In genomic region chr7:86918245-86918644, GRCh38 we compare ENCODE assay signal across 34 cellular contexts.
"Had no signal": no experiment of that assay in that cellular context is flagged by ENCODE, and none has a peak within 500 bp of the region (broad histone marks: within the 10 kb centered on the region; RNA-seq: fewer than 3 reads in every experiment).

No MANE protein-coding gene starts in this region.

- H3K27ac Mint-ChIP-seq: activated CD4-positive, alpha-beta memory T cell treated with anti-CD3 and anti-CD28 coated beads, Interleukin-2, amount 10 ng/mL, durations not matched to agents 7 days and 5 days; activated CD4-positive, alpha-beta T cell treated with anti-CD3 and anti-CD28 coated beads for 36 hours; activated CD4-positive, alpha-beta T cell treated with anti-CD3 and anti-CD28 coated beads, Interleukin-2, amount 10 ng/mL, durations not matched to agents 7 days and 5 days; activated CD8-positive, alpha-beta memory T cell treated with anti-CD3 and anti-CD28 coated beads, Interleukin-2, amount 10 ng/mL, durations not matched to agents 7 days and 5 days; activated CD8-positive, alpha-beta T cell treated with anti-CD3 and anti-CD28 coated beads, Interleukin-2, amount 10 ng/mL, durations not matched to agents 7 days and 5 days; activated naive CD4-positive, alpha-beta T cell treated with anti-CD3 and anti-CD28 coated beads for 36 hours; activated naive CD8-positive, alpha-beta T cell treated with anti-CD3 and anti-CD28 coated beads for 36 hours; activated T-cell treated with anti-CD3 and anti-CD28 coated beads, Interleukin-2, amount 50 U/mL, for 24 hours; activated T-helper 2 cell treated with anti-CD3 and anti-CD28 coated beads, Interferon-gamma antibody, Interleukin-2, Interleukin-4, amounts not matched to agents 10 μg/mL and 5 μg/mL and 100 μg/mL, durations not matched to agents 14 hours and 24 hours and 36 hours; T-helper 1 cell treated with Interleukin-12 subunit alpha and Interleukin-12 subunit beta and Interleukin-4 antibody, amounts not matched to agents 30 μg/mL and 1 μg/mL, for 36 hours; T-helper 2 cell treated with Interferon-gamma antibody and Interleukin-4, amounts not matched to agents 5 μg/mL and 100 μg/mL, for 36 hours had no signal

- H3K4me1 ChIP-seq: adrenal gland, body of pancreas, breast epithelium had no signal

- H3K9me3 Mint-ChIP-seq: activated CD4-positive, alpha-beta memory T cell treated with anti-CD3 and anti-CD28 coated beads, Interleukin-2, amount 10 ng/mL, durations not matched to agents 7 days and 5 days; activated CD4-positive, alpha-beta T cell treated with anti-CD3 and anti-CD28 coated beads, Interleukin-2, amount 10 ng/mL, durations not matched to agents 7 days and 5 days; activated naive CD4-positive, alpha-beta T cell treated with anti-CD3 and anti-CD28 coated beads for 36 hours; activated naive CD4-positive, alpha-beta T cell treated with anti-CD3 and anti-CD28 coated beads, Interleukin-2, amount 50 U/mL, for 72 hours; activated naive CD8-positive, alpha-beta T cell treated with anti-CD3 and anti-CD28 coated beads for 36 hours; activated T-cell treated with anti-CD3 and anti-CD28 coated beads, Interleukin-2, amount 50 U/mL, for 24 hours; activated T-helper 2 cell treated with anti-CD3 and anti-CD28 coated beads, Interferon-gamma antibody, Interleukin-2, Interleukin-4, amounts not matched to agents 10 μg/mL and 5 μg/mL and 100 μg/mL, durations not matched to agents 14 hours and 24 hours and 36 hours; T-helper 1 cell treated with Interleukin-12 subunit alpha and Interleukin-12 subunit beta and Interleukin-4 antibody, amounts not matched to agents 30 μg/mL and 1 μg/mL, for 36 hours; T-helper 2 cell treated with Interferon-gamma antibody and Interleukin-4, amounts not matched to agents 5 μg/mL and 100 μg/mL, for 36 hours had no signal

- H3K9me3 ChIP-seq: adrenal gland, body of pancreas, breast epithelium had no signal

- H3K36me3 Mint-ChIP-seq: activated CD8-positive, alpha-beta memory T cell treated with anti-CD3 and anti-CD28 coated beads, Interleukin-2, amount 10 ng/mL, durations not matched to agents 7 days and 5 days; activated naive CD4-positive, alpha-beta T cell treated with anti-CD3 and anti-CD28 coated beads, Interleukin-2, amount 50 U/mL, for 72 hours; activated naive CD8-positive, alpha-beta T cell treated with anti-CD3 and anti-CD28 coated beads for 36 hours had no signal

- DNase-seq: activated CD4-positive, alpha-beta memory T cell treated with anti-CD3 and anti-CD28 coated beads, Interleukin-2, amount 10 ng/mL, durations not matched to agents 7 days and 5 days; activated CD4-positive, alpha-beta T cell treated with anti-CD3 and anti-CD28 coated beads for 1 hour; activated CD4-positive, alpha-beta T cell treated with anti-CD3 and anti-CD28 coated beads for 36 hours; activated CD4-positive, alpha-beta T cell treated with anti-CD3 and anti-CD28 coated beads for 48 hours; activated CD4-positive, alpha-beta T cell treated with anti-CD3 and anti-CD28 coated beads, Interleukin-2, amount 10 ng/mL, durations not matched to agents 7 days and 5 days; activated CD4-positive, alpha-beta T cell treated with anti-CD3 and anti-CD28 coated beads, Interleukin-2, amount 50 U/mL, for 48 hours; activated CD4-positive, CD25-positive, alpha-beta regulatory T cell; activated CD8-positive, alpha-beta memory T cell treated with anti-CD3 and anti-CD28 coated beads for 24 hours; activated CD8-positive, alpha-beta memory T cell treated with anti-CD3 and anti-CD28 coated beads, Interleukin-2, amount 10 ng/mL, durations not matched to agents 7 days and 5 days; activated CD8-positive, alpha-beta memory T cell treated with anti-CD3 and anti-CD28 coated beads, Interleukin-2, amount 50 U/mL, for 48 hours; activated CD8-positive, alpha-beta T cell treated with anti-CD3 and anti-CD28 coated beads, Interleukin-2, amount 10 ng/mL, durations not matched to agents 7 days and 5 days; activated effector memory CD4-positive, alpha-beta T cell treated with Interleukin-2 at 50 U/mL for 16 hours; activated gamma-delta T cell; activated naive CD4-positive, alpha-beta T cell treated with anti-CD3 and anti-CD28 coated beads for 36 hours; activated naive CD4-positive, alpha-beta T cell treated with anti-CD3 and anti-CD28 coated beads, Interleukin-2, amount 50 U/mL, for 16 hours; activated naive CD8-positive, alpha-beta T cell treated with anti-CD3 and anti-CD28 coated beads for 36 hours; activated T-cell treated with anti-CD3 and anti-CD28 coated beads, Interleukin-2, amount 50 U/mL, for 24 hours; activated T-cell treated with anti-CD3 and anti-CD28 coated beads, Interleukin-2, amount 50 U/mL, for 48 hours; adrenal gland; amniotic stem cell; aorta; body of pancreas; brain microvascular endothelial cell; central memory CD4-positive, alpha-beta T cell; T-helper 1 cell; T-helper 2 cell; T-helper 9 cell had no signal

- H3K27me3 Mint-ChIP-seq: activated CD4-positive, alpha-beta memory T cell treated with anti-CD3 and anti-CD28 coated beads, Interleukin-2, amount 10 ng/mL, durations not matched to agents 7 days and 5 days; activated CD8-positive, alpha-beta memory T cell treated with anti-CD3 and anti-CD28 coated beads, Interleukin-2, amount 10 ng/mL, durations not matched to agents 7 days and 5 days; activated T-cell treated with anti-CD3 and anti-CD28 coated beads, Interleukin-2, amount 50 U/mL, for 24 hours had no signal

- H3K27ac ChIP-seq: adrenal gland, body of pancreas, brain microvascular endothelial cell, breast epithelium, VCaP had no signal

- ATAC-seq: activated CD4-positive, alpha-beta T cell treated with anti-CD3 and anti-CD28 coated beads for 36 hours; activated CD4-positive, CD25-positive, alpha-beta regulatory T cell treated with anti-CD3 and anti-CD28 coated beads, Interleukin-2, amount 50 U/mL, for 24 hours; activated CD8-positive, alpha-beta memory T cell treated with anti-CD3 and anti-CD28 coated beads, Interleukin-2, amount 10 ng/mL, durations not matched to agents 7 days and 5 days; activated CD8-positive, alpha-beta T cell treated with anti-CD3 and anti-CD28 coated beads, Interleukin-2, amount 10 ng/mL, durations not matched to agents 7 days and 5 days; activated naive CD4-positive, alpha-beta T cell treated with anti-CD3 and anti-CD28 coated beads, Interleukin-2, amount 50 U/mL, for 72 hours; body of pancreas had no signal

- H3K27me3 ChIP-seq: adrenal gland, body of pancreas, brain microvascular endothelial cell, breast epithelium had no signal

- H3K36me3 ChIP-seq: adrenal gland, brain microvascular endothelial cell, breast epithelium had no signal

- H3K4me1 Mint-ChIP-seq: activated CD4-positive, alpha-beta memory T cell treated with anti-CD3 and anti-CD28 coated beads, Interleukin-2, amount 10 ng/mL, durations not matched to agents 7 days and 5 days; activated CD4-positive, alpha-beta T cell treated with anti-CD3 and anti-CD28 coated beads, Interleukin-2, amount 10 ng/mL, durations not matched to agents 7 days and 5 days had no signal

- H3K4me3 Mint-ChIP-seq: activated CD4-positive, alpha-beta memory T cell treated with anti-CD3 and anti-CD28 coated beads, Interleukin-2, amount 10 ng/mL, durations not matched to agents 7 days and 5 days; activated CD4-positive, alpha-beta T cell treated with anti-CD3 and anti-CD28 coated beads for 36 hours; activated CD4-positive, alpha-beta T cell treated with anti-CD3 and anti-CD28 coated beads, Interleukin-2, amount 10 ng/mL, durations not matched to agents 7 days and 5 days; activated CD8-positive, alpha-beta memory T cell treated with anti-CD3 and anti-CD28 coated beads, Interleukin-2, amount 10 ng/mL, durations not matched to agents 7 days and 5 days; activated CD8-positive, alpha-beta T cell treated with anti-CD3 and anti-CD28 coated beads, Interleukin-2, amount 10 ng/mL, durations not matched to agents 7 days and 5 days; activated naive CD4-positive, alpha-beta T cell treated with anti-CD3 and anti-CD28 coated beads for 36 hours; activated naive CD8-positive, alpha-beta T cell treated with anti-CD3 and anti-CD28 coated beads for 36 hours; activated T-cell treated with anti-CD3 and anti-CD28 coated beads, Interleukin-2, amount 50 U/mL, for 24 hours; T-helper 1 cell treated with Interleukin-12 subunit alpha and Interleukin-12 subunit beta and Interleukin-4 antibody, amounts not matched to agents 30 μg/mL and 1 μg/mL, for 36 hours; T-helper 2 cell treated with Interferon-gamma antibody and Interleukin-4, amounts not matched to agents 5 μg/mL and 100 μg/mL, for 36 hours had no signal

- H3K4me3 ChIP-seq: adrenal gland, body of pancreas, breast epithelium had no signal
